In the genomic region with DNA sequence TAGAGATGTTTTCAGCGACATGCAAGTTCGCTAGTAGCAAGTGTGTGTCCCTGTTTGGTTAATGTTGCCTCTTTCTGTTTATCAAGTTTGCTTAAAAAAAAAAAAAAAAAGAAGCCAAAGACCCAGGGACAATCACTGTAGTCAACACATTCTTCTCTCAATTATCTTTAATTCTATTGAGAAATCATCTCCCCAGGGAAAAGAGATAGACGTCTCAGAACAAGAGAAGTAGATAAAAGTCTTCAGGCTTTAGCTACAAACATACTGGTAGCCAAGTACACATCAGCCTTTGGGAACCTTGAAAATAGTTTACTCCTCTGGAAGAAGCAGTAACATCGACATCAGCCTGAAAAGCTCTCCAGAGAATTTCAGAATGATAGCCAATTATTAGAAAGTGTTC, we compare ENCODE assay signal across 6 cellular contexts. TPM values are rescaled to one million over a fixed set of nuclear protein-coding genes. Genes with fewer than 3 reads are reported as not detected.
DNase-seq lines count a peak whose midpoint lies in the region; ATAC-seq and TF ChIP-seq lines count a peak whose summit lies in the region.
"Not testable (repeated sequence)": the region's sequence is repeated elsewhere in the genome, so short reads cannot be mapped to it uniquely, and the experiment has no call there.

No MANE protein-coding gene starts in this region.

- not testable (repeated sequence) for TF ChIP-seq CTCF in A673 (conservative IDR thresholded peaks at IDR 0.05; ENCODE audit: low read depth, low read length); endodermal cell (conservative IDR thresholded peaks at IDR 0.05); right lobe of liver (IDR thresholded peaks at IDR 0.05)

- H3K9me3 Mint-ChIP-seq in endodermal cell = not testable (repeated sequence)

- TF ChIP-seq POLR2A in right lobe of liver (IDR thresholded peaks at IDR 0.05) = not testable (repeated sequence)

- H3K9me3 ChIP-seq in A673 (ENCODE audit: low read depth, low read length, poor library complexity, severe bottlenecking); SK-N-MC (ENCODE audit: low read depth, low read length); endodermal cell (ENCODE audit: control insufficient read depth, low read length); right lobe of liver: not testable (repeated sequence)

- H3K27me3 ChIP-seq in A673 (replicated peaks; ENCODE audit: insufficient read depth, low read depth, low read length, poor library complexity); endodermal cell (ENCODE audit: control insufficient read depth, insufficient read depth, low read length, poor library complexity, severe bottlenecking); right lobe of liver: not testable (repeated sequence)

- H3K4me3 Mint-ChIP-seq in endodermal cell = not testable (repeated sequence)

- WGBS in endodermal cell (ENCODE audit: insufficient coverage in 1 of 2, insufficient read length in 1 of 2), 2 experiments = 24% methylated on average over 2 of the region's 4 CpGs; no CpG with 5 or more reads in 1 of the 2 experiments
- 34% methylated on average over 4 of the region's 4 CpGs for WGBS in right lobe of liver (ENCODE audit: insufficient coverage, low coverage, low lambda C conversion rate, missing lambda C conversion rate)

- H3K27ac ChIP-seq in A673 (ENCODE audit: low read depth, low read length, poor library complexity, severe bottlenecking) = peak overlapping the region; percentile 67
- peak overlapping the region; percentile 73 for H3K27ac ChIP-seq in SK-N-MC
- H3K27ac ChIP-seq in endodermal cell (ENCODE audit: low read depth, low read length) = not testable (repeated sequence)
- H3K27ac ChIP-seq in right lobe of liver = peak overlapping the region in 2 of 3 donors; percentile 64 to 68

- ATAC-seq in right lobe of liver = peak in 1 of 4 donors; percentile 1

- intact Hi-C loops in A673 (cut with micrococcal nuclease; ENCODE audit: unreplicated experiment); right lobe of liver (cut with DNase I): not testable (repeated sequence)

- peak overlapping the region; percentile 77 for H3K9ac ChIP-seq in SK-N-MC (ENCODE audit: insufficient read length)
- not testable (repeated sequence) for H3K9ac ChIP-seq in endodermal cell (ENCODE audit: extremely low read depth, low read length, poor library complexity, severe bottlenecking)

- H3K36me3 ChIP-seq in A673 (ENCODE audit: insufficient read depth, low read length, poor library complexity, severe bottlenecking); endodermal cell (ENCODE audit: control insufficient read depth, insufficient read depth, low read length); right lobe of liver: not testable (repeated sequence)
- H3K36me3 ChIP-seq in SK-N-MC (ENCODE audit: insufficient read depth, low read length) = peaks cover 30% of the 10 kb centered on the region

- not testable (repeated sequence) for H3K4me1 ChIP-seq in A673 (ENCODE audit: insufficient read depth, low read length, poor library complexity, severe bottlenecking); endodermal cell (ENCODE audit: control insufficient read depth, insufficient read depth, low read length)
- peaks cover 0 to 16% (median 5%) of the 10 kb centered on the region in 4 donors for H3K4me1 ChIP-seq in right lobe of liver

- peak; percentile 76 for DNase-seq in A673 (ENCODE audit: low spot score)
- peak in 2 of 3 experiments; percentile 10 to 67 for DNase-seq in NCI-H1417 (lab: John Stamatoyannopoulos, UW)
- DNase-seq in NCI-H69 (lab: John Stamatoyannopoulos, UW) = peak; percentile 41
- DNase-seq in SK-N-MC (ENCODE audit: low read depth, low spot score); endodermal cell; right lobe of liver: not testable (repeated sequence)

- peaks cover 34% of the 10 kb centered on the region for H3K27me3 Mint-ChIP-seq in endodermal cell (ENCODE audit: insufficient read depth)

- CTCF ChIA-PET in A673 (lab: Charles Lee) = not testable (repeated sequence)

- peaks cover 10% of the 10 kb centered on the region for H3K4me1 Mint-ChIP-seq in endodermal cell

- not testable (repeated sequence) for H3K27ac Mint-ChIP-seq in endodermal cell

- not testable (repeated sequence) for H3K36me3 Mint-ChIP-seq in endodermal cell (ENCODE audit: low read depth)

- BruUV-seq in A673 (replicated peaks; lab: Mats Ljungman, UMichigan) = not testable (repeated sequence)

- H3K4me3 ChIP-seq in A673 (ENCODE audit: low read depth, low read length, poor library complexity, severe bottlenecking) (peak overlapping the region; percentile 47), SK-N-MC (peak overlapping the region; percentile 91), endodermal cell (ENCODE audit: low read length) (peak overlapping the region; percentile 53), right lobe of liver (peak overlapping the region; percentile 12 to 49 (median 42))

- POLR2A ChIA-PET in A673 (lab: Charles Lee; ENCODE audit: low non-redundant PET) = not testable (repeated sequence)

RNA-seq across cellular contexts. Expression of a gene that starts 11.6 kb away (rescaled TPM):
- total RNA-seq in A673 (2021) = 71.1 and 73.5 TPM in 2 replicates
- 10 to 100 TPM; 26.7 to 31.9 TPM for total RNA-seq in endodermal cell
- 14.1 TPM for polyA plus RNA-seq in endodermal cell (2013, experiment 1 of 2)
- 15.2 TPM for polyA plus RNA-seq in endodermal cell (2013, experiment 2 of 2)
- 10 to 100 TPM in 5 of 6 experiments, 1 to 10 TPM in 1; 7.3 to 16.6 (median 11.9) TPM for total RNA-seq in right lobe of liver
